ENCODE assay signal across 21 cellular contexts in genomic region chrX:45912316-45912715, GRCh38.
"Had no signal": no experiment of that assay in that cellular context is flagged by ENCODE, and none has a peak within 500 bp of the region (broad histone marks: within the 10 kb centered on the region; RNA-seq: fewer than 3 reads in every experiment).

No MANE protein-coding gene starts in this region.

- H3K27ac ChIP-seq: HL-60, KMS-11, RWPE1 had no signal

- H3K9me3 ChIP-seq: SK-N-SH had no signal

- H3K9me2 ChIP-seq: SK-N-SH had no signal

- H3K4me2 ChIP-seq: KMS-11, SK-N-SH had no signal

- H3K4me3 ChIP-seq: K562 had no signal

- ATAC-seq: K562, Panc1 had no signal

- DNase-seq: Kasumi-1, MV-4-11, NCI-H1048, NCI-H1436, NCI-H187, NCI-H2029, NCI-H2081 treated with DMSO at 0.1 percent for 48 hours, NCI-H2171, NCI-H226, NCI-H446, NCI-H510A, NCI-H524 treated with DMSO at 0.1 percent for 48 hours, NCI-H69, NCI-H774, SHP77, SK-N-SH had no signal

- H3K9ac ChIP-seq: KMS-11, SK-N-SH had no signal
